8 cellular contexts compared by ENCODE assay signal in genomic region chrX:46836701-46837542, GRCh38. TPM values are rescaled to one million over a fixed set of nuclear protein-coding genes. Genes with fewer than 3 reads are reported as not detected.
DNase-seq lines count a peak whose midpoint lies in the region; ATAC-seq, FAIRE-seq and TF ChIP-seq lines count a peak whose summit lies in the region.

RP2 (plus strand) TSS chrX:46837043; CDS start chrX:46837101, 58 bp downstream.

- H4K12ac ChIP-seq in trophoblast cell (ENCODE audit: low read depth, low read length), result peak within 1 kb of the TSS; percentile 28

- H3K27me3 ChIP-seq in adrenal gland (no peaks in the 10 kb centered on the region), heart left ventricle (no peaks in the 10 kb centered on the region), trophoblast cell (ENCODE audit: insufficient read depth, low read length) (no peaks in the 10 kb centered on the region), tibial nerve (no peaks in the 10 kb centered on the region)

- peak within 1 kb of the TSS; percentile 21 for H2BK120ac ChIP-seq in trophoblast cell (ENCODE audit: insufficient read depth, low read length, poor library complexity)

- H2AK5ac ChIP-seq in trophoblast cell (ENCODE audit: low read length), result no peak within 1 kb of the TSS

- WGBS in adrenal gland, 4 donors, result 1 to 36% (median 34%) methylated on average over 49 to 71 of the region's 71 CpGs; no CpG with 5 or more reads in 1 of the 4 donors
- 0 to 40% (median 19%) methylated on average over 58 to 71 of the region's 71 CpGs for WGBS in heart left ventricle, 4 donors
- WGBS in trophoblast cell (ENCODE audit: extremely low coverage, insufficient coverage, insufficient read length), result no CpG with 5 or more reads among the region's 71 CpGs
- WGBS in tibial nerve, 2 donors, result 44% methylated on average over 66 of the region's 71 CpGs; no CpG with 5 or more reads in 1 of the 2 donors

- H3K9me3 ChIP-seq in adrenal gland (replicated peaks in 1 of 3) (no peaks in the 10 kb centered on the region), heart left ventricle (no peaks in the 10 kb centered on the region), trophoblast cell (ENCODE audit: insufficient read depth, low read depth, low read length) (no peaks in the 10 kb centered on the region), tibial nerve (no peaks in the 10 kb centered on the region)

- TF ChIP-seq EP300 in tibial nerve (IDR thresholded peaks at IDR 0.05), result peak; percentile 52 to 91

- H3K36me3 ChIP-seq in adrenal gland (replicated peaks in 1 of 2) (no peaks in the 10 kb centered on the region), heart left ventricle (no peaks in the 10 kb centered on the region), trophoblast cell (ENCODE audit: control insufficient read depth in 1 of 2, insufficient read depth in 2 of 2, low read length in 2 of 2) (no peaks in the 10 kb centered on the region), tibial nerve (no peaks in the 10 kb centered on the region)

- TF ChIP-seq CTCF in adrenal gland (IDR thresholded peaks at IDR 0.05) (peak in 3 of 6 experiments; percentile 9 to 47 (median 38)), heart left ventricle (IDR thresholded peaks at IDR 0.05) (peak in 6 of 12 donors; percentile 11 to 48 (median 28)), tibial nerve (IDR thresholded peaks at IDR 0.05) (peak in 3 of 5 experiments; percentile 24 to 55 (median 52))

- peak within 1 kb of the TSS; percentile 45 for H4K91ac ChIP-seq in trophoblast cell (ENCODE audit: low read depth, low read length)

- FAIRE-seq in GM12892 (lab: Jason Lieb, UNC), result peak; percentile 81

- no peak within 1 kb of the TSS for H3K23ac ChIP-seq in trophoblast cell (ENCODE audit: low read length)

- H4K8ac ChIP-seq in trophoblast cell (ENCODE audit: low read depth, low read length), result peak within 1 kb of the TSS; percentile 21

- intact Hi-C loops in adrenal gland (cut with DNase I) (no loop called here), heart left ventricle (cut with DNase I) (no loop called here)

- H3K9ac ChIP-seq in trophoblast cell (ENCODE audit: low read length), result peak within 1 kb of the TSS; percentile 91

- peak within 1 kb of the TSS; percentile 69 to 95 (median 81) for H3K27ac ChIP-seq in adrenal gland
- H3K27ac ChIP-seq in heart left ventricle, result peak within 1 kb of the TSS; percentile 72 to 93 (median 87)
- H3K27ac ChIP-seq in trophoblast cell (ENCODE audit: low read depth, low read length), result peak within 1 kb of the TSS; percentile 51
- peak within 1 kb of the TSS; percentile 46 to 92 (median 89) for H3K27ac ChIP-seq in tibial nerve

- peak within 1 kb of the TSS; percentile 22 for H2BK5ac ChIP-seq in trophoblast cell (ENCODE audit: low read depth, low read length, poor library complexity)

- no peaks in the 10 kb centered on the region for H3K79me2 ChIP-seq in trophoblast cell (ENCODE audit: control insufficient read depth, insufficient read depth, low read length, poor library complexity)

- H2BK12ac ChIP-seq in trophoblast cell (ENCODE audit: low read length), result no peak within 1 kb of the TSS

- H3K4ac ChIP-seq in trophoblast cell (ENCODE audit: low read depth, low read length), result peak within 1 kb of the TSS; percentile 31

- peak within 1 kb of the TSS; percentile 8 for H2AFZ ChIP-seq in trophoblast cell (ENCODE audit: insufficient read depth, low read length, poor library complexity)

- peak within 1 kb of the TSS; percentile 69 for H3K4me2 ChIP-seq in trophoblast cell (ENCODE audit: low read length)

- DNase-seq in GM12892 (ENCODE audit: insufficient read length) (peak; percentile 61), NCI-H1417 treated with DMSO at 0.1 percent for 48 hours (lab: John Stamatoyannopoulos, UW) (peak; percentile 88), T follicular helper cell (ENCODE audit: low read depth) (peak; percentile 78), adrenal gland (peak; percentile 87 to 97 (median 94)), heart left ventricle (peak; percentile 91 to 94 (median 93)), trophoblast cell (peak; percentile 87 to 89), tibial nerve (ENCODE audit: low spot score in 2 of 2) (peak; percentile 80 to 81)

- H3K4me3 ChIP-seq in adrenal gland (peak within 1 kb of the TSS in 3 of 4 donors; percentile 40 to 80 (median 62)), heart left ventricle (peak within 1 kb of the TSS; percentile 46 to 99 (median 80)), trophoblast cell (ENCODE audit: low read depth, low read length) (peak within 1 kb of the TSS; percentile 90), tibial nerve (peak within 1 kb of the TSS; percentile 60 to 67 (median 64))

- peaks cover 3% of the 10 kb centered on the region for H3K79me1 ChIP-seq in trophoblast cell (ENCODE audit: low read length)

- peak within 1 kb of the TSS; percentile 55 for H3K14ac ChIP-seq in trophoblast cell (ENCODE audit: low read length)

- peak within 1 kb of the TSS; percentile 32 for H3K18ac ChIP-seq in trophoblast cell (ENCODE audit: low read length)

- peaks cover 0 to 10% of the 10 kb centered on the region in 2 donors for H3K4me1 ChIP-seq in adrenal gland (replicated peaks in 1 of 2)
- peaks cover 0 to 27% (median 5%) of the 10 kb centered on the region in 12 donors for H3K4me1 ChIP-seq in heart left ventricle
- peaks cover 0 to 2% of the 10 kb centered on the region in 2 experiments for H3K4me1 ChIP-seq in trophoblast cell (ENCODE audit: control insufficient read depth in 1 of 2, insufficient read depth in 2 of 2, low read length in 2 of 2)
- peaks cover 0 to 28% (median 3%) of the 10 kb centered on the region in 4 donors for H3K4me1 ChIP-seq in tibial nerve

- ATAC-seq in HG02798 (IDR thresholded peaks at IDR 0.05; ENCODE audit: poor library complexity, unreplicated experiment) (peak; percentile 98), heart left ventricle (peak; percentile 99)

- TF ChIP-seq POLR2A in GM12892 (IDR thresholded peaks at IDR 0.05; ENCODE audit: low read depth, low read length) (peak; percentile 36; the same call in 1 of the 2 replicates), adrenal gland (IDR thresholded peaks at IDR 0.05) (peak; percentile 52 to 87), heart left ventricle (IDR thresholded peaks at IDR 0.05) (peak; percentile 41 to 92), tibial nerve (IDR thresholded peaks at IDR 0.05) (peak; percentile 64 to 87)

RNA-seq across cellular contexts. Expression of gene RP2, which starts in this region (rescaled TPM):
- polyA plus RNA-seq in GM12892 (2012; ENCODE audit: missing spikeins), result 5.3 TPM
- total RNA-seq in adrenal gland, result 10 to 100 TPM in 6 of 8 donors, 1 to 10 TPM in 2; 5.9 to 20.2 (median 11.7) TPM
- polyA plus RNA-seq in adrenal gland, result 10 to 100 TPM in 1 of 3 donors, 1 to 10 TPM in 2; 3.0 to 12.8 (median 4.4) TPM
- 1 to 10 TPM; 2.4 to 9.0 (median 3.6) TPM for total RNA-seq in heart left ventricle
- 1 to 10 TPM; 1.8 to 4.5 TPM for polyA plus RNA-seq in heart left ventricle
- polyA plus RNA-seq in trophoblast cell (2013), result 12.6 and 13.8 TPM in 2 replicates
- 10 to 100 TPM in 1 of 4 donors, 1 to 10 TPM in 3; 6.1 to 11.1 (median 8.7) TPM for total RNA-seq in tibial nerve

Comparison
In these comparisons a context has a peak if more than half of its experiments do, and no peak if none do; other contexts are left out.
1. Peak in every context shown above with its lines: DNase-seq, ATAC-seq, H3K4me3 ChIP-seq and H3K27ac ChIP-seq.